18 cellular contexts compared by ENCODE assay signal in the genomic region with DNA sequence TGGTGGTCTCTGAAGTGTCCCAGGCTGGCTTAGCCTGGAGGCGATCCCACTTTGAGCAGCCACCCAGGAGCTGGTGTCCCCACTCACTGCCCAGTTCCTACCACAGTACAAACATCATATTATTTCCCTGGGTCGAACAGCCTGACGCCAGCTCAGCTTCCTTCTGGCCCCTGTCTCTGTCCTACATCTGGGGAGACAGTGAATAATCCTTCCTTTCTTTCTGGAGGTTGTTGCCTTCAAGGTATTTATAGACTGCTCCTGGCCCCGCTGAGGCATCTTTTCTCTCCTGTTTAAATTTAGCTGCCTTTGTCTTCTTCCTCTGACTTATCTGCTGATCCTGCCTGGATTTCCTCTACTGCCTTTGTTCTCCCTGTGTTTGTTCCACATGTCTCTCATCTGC. TPM values are rescaled to one million over a fixed set of nuclear protein-coding genes. Genes with fewer than 3 reads are reported as not detected.
A peak's percentile ranks its signal among the peaks of the same experiment; 100 is the strongest.
DNase-seq lines count a peak whose midpoint lies in the region; ATAC-seq, FAIRE-seq and TF ChIP-seq lines count a peak whose summit lies in the region.
"Had no signal": no experiment of that assay in that cellular context is flagged by ENCODE, and none has a peak within 500 bp of the region (broad histone marks: within the 10 kb centered on the region; RNA-seq: fewer than 3 reads in every experiment).

No MANE protein-coding gene starts in this region.

- H3K4me2 ChIP-seq in astrocyte (ENCODE audit: low read length) (no peak overlapping the region), trophoblast cell (ENCODE audit: low read length) (no peak overlapping the region)

- no peaks in the 10 kb centered on the region for H4K20me1 ChIP-seq in astrocyte (ENCODE audit: insufficient read depth, low read length)

- no peaks in the 10 kb centered on the region for H3K36me3 Mint-ChIP-seq in astrocyte (ENCODE audit: low read depth, unreplicated experiment)
- H3K36me3 Mint-ChIP-seq: CD8-positive, alpha-beta T cell had no signal

- H3K4ac ChIP-seq in trophoblast cell (ENCODE audit: low read depth, low read length), result no peak overlapping the region

- peaks cover 2% of the 10 kb centered on the region for H3K9me3 Mint-ChIP-seq in astrocyte (ENCODE audit: unreplicated experiment)
- H3K9me3 Mint-ChIP-seq: CD8-positive, alpha-beta T cell had no signal

- peaks cover 7% of the 10 kb centered on the region for H3K79me1 ChIP-seq in trophoblast cell (ENCODE audit: low read length)

- H2BK5ac ChIP-seq in trophoblast cell (ENCODE audit: low read depth, low read length, poor library complexity), result peak overlapping the region; percentile 18

- H3K23ac ChIP-seq in trophoblast cell (ENCODE audit: low read length), result no peak overlapping the region

- H4K12ac ChIP-seq in trophoblast cell (ENCODE audit: low read depth, low read length), result no peak overlapping the region

- peak overlapping the region; percentile 37 for H2BK12ac ChIP-seq in trophoblast cell (ENCODE audit: low read length)

- ATAC-seq in GM21576 (IDR thresholded peaks at IDR 0.05; ENCODE audit: unreplicated experiment) (no peak), GM21619 (IDR thresholded peaks at IDR 0.05; ENCODE audit: unreplicated experiment) (no peak)
- ATAC-seq: CD8-positive, alpha-beta T cell; HCT116 had no signal

- H3K4me3 Mint-ChIP-seq in astrocyte (ENCODE audit: unreplicated experiment), result no peak overlapping the region
- H3K4me3 Mint-ChIP-seq: CD8-positive, alpha-beta T cell had no signal

- no peak for TF ChIP-seq CTCF in astrocyte (IDR thresholded peaks at IDR 0.05; ENCODE audit: insufficient read depth, low read depth, low read length)

- no peak overlapping the region for H3K18ac ChIP-seq in trophoblast cell (ENCODE audit: low read length)

- H3K27ac ChIP-seq in astrocyte (ENCODE audit: low read depth, low read length) (no peak overlapping the region), trophoblast cell (ENCODE audit: low read depth, low read length) (peak overlapping the region; percentile 60)
- H3K27ac ChIP-seq: RWPE1, SJCRH30 had no signal

- H3K4me3 ChIP-seq in astrocyte (ENCODE audit: insufficient read depth, low read depth, low read length) (no peak overlapping the region), trophoblast cell (ENCODE audit: low read depth, low read length) (no peak overlapping the region)
- H3K4me3 ChIP-seq: SJCRH30 had no signal

- H3K9me3 ChIP-seq in astrocyte (ENCODE audit: insufficient read depth, low read depth, low read length) (no peaks in the 10 kb centered on the region), trophoblast cell (ENCODE audit: insufficient read depth, low read depth, low read length) (no peaks in the 10 kb centered on the region)
- H3K9me3 ChIP-seq: BE2C, SJCRH30 had no signal

- H3K27me3 ChIP-seq in astrocyte (ENCODE audit: insufficient read depth, low read length) (peaks cover 3% of the 10 kb centered on the region), trophoblast cell (ENCODE audit: insufficient read depth, low read length) (no peaks in the 10 kb centered on the region)
- H3K27me3 ChIP-seq: BE2C had no signal

- peaks cover 12% of the 10 kb centered on the region for H3K27me3 Mint-ChIP-seq in astrocyte (ENCODE audit: low read depth, unreplicated experiment)

- H3K36me3 ChIP-seq in astrocyte (ENCODE audit: insufficient read depth, low read length) (no peaks in the 10 kb centered on the region), trophoblast cell (ENCODE audit: control insufficient read depth in 1 of 2, insufficient read depth in 2 of 2, low read length in 2 of 2) (no peaks in the 10 kb centered on the region)
- H3K36me3 ChIP-seq: BE2C, SJCRH30 had no signal

- H4K91ac ChIP-seq in trophoblast cell (ENCODE audit: low read depth, low read length), result peak overlapping the region; percentile 42

- H3K79me2 ChIP-seq in astrocyte (ENCODE audit: insufficient read depth, low read length) (no peaks in the 10 kb centered on the region), trophoblast cell (ENCODE audit: control insufficient read depth, insufficient read depth, low read length, poor library complexity) (no peaks in the 10 kb centered on the region)

- H3K27ac Mint-ChIP-seq in astrocyte (ENCODE audit: unreplicated experiment), result peak overlapping the region; percentile 2
- H3K27ac Mint-ChIP-seq: CD8-positive, alpha-beta T cell had no signal

- no peaks in the 10 kb centered on the region for H3K4me1 ChIP-seq in astrocyte (ENCODE audit: insufficient read depth, low read length)
- peaks cover 10 to 21% of the 10 kb centered on the region in 2 experiments for H3K4me1 ChIP-seq in trophoblast cell (ENCODE audit: control insufficient read depth in 1 of 2, insufficient read depth in 2 of 2, low read length in 2 of 2)
- H3K4me1 ChIP-seq: BE2C, SJCRH30 had no signal

- DNase-seq in ELF-1 (ENCODE audit: low read depth, low spot score) (peak; percentile 43), astrocyte (ENCODE audit: low read depth) (no peak), lung microvascular endothelial cell (ENCODE audit: low read depth in 2 of 2) (peak; percentile 13 to 39), trophoblast cell (no peak), NCI-H446 treated with DMSO at 0.1 percent for 48 hours (lab: John Stamatoyannopoulos, UW) (no peak), NCI-H510A (lab: John Stamatoyannopoulos, UW) (no peak)
- DNase-seq: BE2C; CD8-positive, alpha-beta T cell; NCI-H1436 treated with DMSO at 0.1 percent for 48 hours; NCI-H2081; NCI-H2227 treated with DMSO at 0.1 percent for 48 hours; NCI-H526 treated with DMSO at 0.1 percent for 48 hours; SJCRH30 had no signal

- peak overlapping the region; percentile 44 for H3K14ac ChIP-seq in trophoblast cell (ENCODE audit: low read length)

- H2BK120ac ChIP-seq in trophoblast cell (ENCODE audit: insufficient read depth, low read length, poor library complexity), result no peak overlapping the region

- no CpG with 5 or more reads among the region's 4 CpGs for WGBS in trophoblast cell (ENCODE audit: extremely low coverage, insufficient coverage, insufficient read length)

- peaks cover 15% of the 10 kb centered on the region for H3K4me1 Mint-ChIP-seq in astrocyte (ENCODE audit: low read depth, unreplicated experiment)

- peak overlapping the region; percentile 22 for H4K8ac ChIP-seq in trophoblast cell (ENCODE audit: low read depth, low read length)

- no peak for FAIRE-seq in astrocyte (lab: Jason Lieb, UNC)

- no peak overlapping the region for H2AK5ac ChIP-seq in trophoblast cell (ENCODE audit: low read length)

- no peak overlapping the region for H3K9ac ChIP-seq in astrocyte (ENCODE audit: low read length)
- no peak overlapping the region for H3K9ac ChIP-seq in trophoblast cell (ENCODE audit: low read length)

- no peak overlapping the region for H2AFZ ChIP-seq in astrocyte (ENCODE audit: low read depth, low read length)
- peak overlapping the region; percentile 11 for H2AFZ ChIP-seq in trophoblast cell (ENCODE audit: insufficient read depth, low read length, poor library complexity)

RNA-seq across cellular contexts. Expression of gene LRRC55, which starts 56.8 kb away (rescaled TPM):
- total RNA-seq in astrocyte (not detected in 2 replicates), lung microvascular endothelial cell (under 0.01 TPM in 2 replicates)
- polyA plus RNA-seq in trophoblast cell (2013), result under 0.01 and 0.01 TPM in 2 replicates
- total RNA-seq: CD8-positive, alpha-beta T cell; HT-29; SJCRH30 had no signal

Comparison
In these comparisons a context has a peak if more than half of its experiments do, and no peak if none do; other contexts are left out.
1. DNase-seq: peak in ELF-1 (single experiment) and lung microvascular endothelial cell (2 of 2); none in astrocyte (single experiment), trophoblast cell (0 of 2), NCI-H446 treated with DMSO at 0.1 percent for 48 hours (single experiment) and NCI-H510A (single experiment).